1 cellular context compared by ENCODE assay signal in the genomic region with DNA sequence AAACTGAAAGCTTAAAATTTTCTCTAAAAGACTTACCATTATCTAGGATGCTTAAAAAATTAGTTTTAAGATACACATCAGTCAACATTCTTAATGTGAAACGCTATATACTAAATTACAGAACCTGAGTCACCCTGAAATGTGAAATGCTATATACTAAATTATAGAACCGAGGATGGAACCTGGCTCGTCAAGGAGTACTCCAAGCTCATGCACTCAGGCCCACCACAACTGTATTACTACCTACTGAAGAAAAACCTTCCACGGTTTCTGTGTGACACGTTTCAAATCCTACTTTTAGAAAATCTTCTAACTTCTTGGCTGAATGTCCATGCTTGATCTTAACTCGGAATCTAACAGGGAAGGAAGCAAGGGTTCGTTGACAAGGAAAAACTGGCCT.
TF ChIP-seq lines count a peak whose summit lies in the region.

No MANE protein-coding gene starts in this region.

TF ChIP-seq in HepG2, 621 proteins besides CTCF, POLR2A, EP300 and RAD21:
- TF ChIP-seq ZNF7 (CRISPR knock-in tag; IDR thresholded peaks at IDR 0.05) (no peak), ZNF335 (CRISPR knock-in tag; IDR thresholded peaks at IDR 0.05) (0 out of 2 replicates have a peak, but pooled peaks have one; percentile 21)
- TF ChIP-seq, protein P1, sequence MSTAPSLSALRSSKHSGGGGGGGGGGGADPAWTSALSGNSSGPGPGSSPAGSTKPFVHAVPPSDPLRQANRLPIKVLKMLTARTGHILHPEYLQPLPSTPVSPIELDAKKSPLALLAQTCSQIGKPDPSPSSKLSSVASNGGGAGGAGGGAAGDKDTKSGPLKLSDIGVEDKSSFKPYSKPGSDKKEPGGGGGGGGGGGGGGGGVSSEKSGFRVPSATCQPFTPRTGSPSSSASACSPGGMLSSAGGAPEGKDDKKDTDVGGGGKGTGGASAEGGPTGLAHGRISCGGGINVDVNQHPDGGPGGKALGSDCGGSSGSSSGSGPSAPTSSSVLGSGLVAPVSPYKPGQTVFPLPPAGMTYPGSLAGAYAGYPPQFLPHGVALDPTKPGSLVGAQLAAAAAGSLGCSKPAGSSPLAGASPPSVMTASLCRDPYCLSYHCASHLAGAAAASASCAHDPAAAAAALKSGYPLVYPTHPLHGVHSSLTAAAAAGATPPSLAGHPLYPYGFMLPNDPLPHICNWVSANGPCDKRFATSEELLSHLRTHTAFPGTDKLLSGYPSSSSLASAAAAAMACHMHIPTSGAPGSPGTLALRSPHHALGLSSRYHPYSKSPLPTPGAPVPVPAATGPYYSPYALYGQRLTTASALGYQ (CRISPR knock-in tag; IDR thresholded peaks at IDR 0.05), result 0 out of 2 replicates have a peak, but pooled peaks have one; percentile 13
